8 cellular contexts compared by ENCODE assay signal in genomic region chr11:19938051-19938856, GRCh38.
DNase-seq lines count a peak whose midpoint lies in the region; ATAC-seq, FAIRE-seq and TF ChIP-seq lines count a peak whose summit lies in the region.

No MANE protein-coding gene starts in this region.

- H3K4me3 ChIP-seq in AG09309 (ENCODE audit: control insufficient read depth, low read depth, low read length) = no peak overlapping the region

- FAIRE-seq in GM12892 (lab: Jason Lieb, UNC) = peak; percentile 80

- peak; percentile 51 for ATAC-seq in HG02938 (IDR thresholded peaks at IDR 0.05; ENCODE audit: unreplicated experiment)

- TF ChIP-seq POLR2A in GM12892 (IDR thresholded peaks at IDR 0.05; ENCODE audit: low read depth, low read length) = no peak

- peak; percentile 83 for TF ChIP-seq CTCF in AG09309 (IDR thresholded peaks at IDR 0.05; ENCODE audit: control insufficient read depth, insufficient read depth, low read depth, low read length, missing control alignments)

- DNase-seq in AG09309 (ENCODE audit: low read depth) (no peak), GM12892 (ENCODE audit: insufficient read length) (peak; percentile 35), NCI-H748 (lab: John Stamatoyannopoulos, UW; ENCODE audit: unreplicated experiment) (peak; percentile 63), amniotic epithelial cell (ENCODE audit: low read depth) (peak; percentile 56), iPS-NIHi7 (ENCODE audit: extremely low spot score) (peak; percentile 84)
- peak; percentile 14 to 16 for DNase-seq in stimulated activated CD8-positive, alpha-beta memory T cell treated with anti-CD3 and anti-CD28 coated beads, Interleukin-15, amount 100 ng/mL, for 48 hours (ENCODE audit: low read depth in 2 of 2)
- DNase-seq in effector CD4-positive, alpha-beta T cell = no peak

Comparison
In these comparisons a context has a peak if more than half of its experiments do, and no peak if none do; other contexts are left out.
1. DNase-seq: peak in GM12892 (single experiment), NCI-H748 (single experiment), amniotic epithelial cell (single experiment), iPS-NIHi7 (single experiment) and stimulated activated CD8-positive, alpha-beta memory T cell treated with anti-CD3 and anti-CD28 coated beads, Interleukin-15, amount 100 ng/mL, for 48 hours (2 of 2); none in AG09309 (single experiment) and effector CD4-positive, alpha-beta T cell (single experiment).